ENCODE assay signal across 34 cellular contexts in the genomic region with DNA sequence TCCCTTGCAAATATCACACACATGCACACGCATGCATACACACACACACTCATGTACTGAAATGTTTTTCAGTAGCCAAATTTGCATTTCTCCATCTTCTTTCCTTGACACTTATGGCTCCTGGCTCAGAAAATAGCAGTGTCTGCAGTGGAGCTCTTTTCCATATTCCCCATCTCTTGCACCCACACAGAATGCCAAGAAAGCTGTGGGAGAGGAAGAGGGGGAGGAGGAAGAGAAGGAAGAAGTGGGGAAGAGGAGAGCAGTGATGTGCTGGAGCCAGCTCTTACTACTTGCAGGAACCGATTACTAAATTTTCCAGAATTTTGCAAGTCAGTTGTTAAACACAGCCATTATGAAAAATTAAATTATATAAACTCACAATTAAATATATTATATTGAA. TPM values are rescaled to one million over a fixed set of nuclear protein-coding genes. Genes with fewer than 3 reads are reported as not detected.
"Had no signal": no experiment of that assay in that cellular context is flagged by ENCODE, and none has a peak within 500 bp of the region (broad histone marks: within the 10 kb centered on the region; RNA-seq: fewer than 3 reads in every experiment).

No MANE protein-coding gene starts in this region.

- H3K36me3 ChIP-seq: ascending aorta, brain microvascular endothelial cell, breast epithelium had no signal

- H3K4me3 ChIP-seq: ascending aorta, breast epithelium had no signal

- H3K27me3 Mint-ChIP-seq: activated CD8-positive, alpha-beta T cell treated with anti-CD3 and anti-CD28 coated beads for 36 hours; activated naive CD4-positive, alpha-beta T cell treated with anti-CD3 and anti-CD28 coated beads, Interleukin-2, amount 50 U/mL, for 24 hours; activated naive CD8-positive, alpha-beta T cell; activated naive CD8-positive, alpha-beta T cell treated with anti-CD3 and anti-CD28 coated beads, Interleukin-2, amount 50 U/mL, for 24 hours; activated T-cell treated with anti-CD3 and anti-CD28 coated beads, Interleukin-2, amount 50 U/mL, for 24 hours had no signal

- H3K27ac ChIP-seq: ascending aorta, brain microvascular endothelial cell, breast epithelium, VCaP had no signal

- H3K9me3 Mint-ChIP-seq: activated B cell treated with CpG ODN at 0.5 μM for 24 hours; activated CD4-positive, alpha-beta memory T cell treated with anti-CD3 and anti-CD28 coated beads for 36 hours; activated CD4-positive, alpha-beta T cell treated with anti-CD3 and anti-CD28 coated beads, Interleukin-2, amount 10 ng/mL, durations not matched to agents 24 days and 14 days; activated CD8-positive, alpha-beta T cell treated with anti-CD3 and anti-CD28 coated beads for 36 hours; activated naive CD4-positive, alpha-beta T cell treated with anti-CD3 and anti-CD28 coated beads, Interleukin-2, amount 10 ng/mL, durations not matched to agents 7 days and 5 days; activated naive CD4-positive, alpha-beta T cell treated with anti-CD3 and anti-CD28 coated beads, Interleukin-2, amount 50 U/mL, for 24 hours; activated naive CD8-positive, alpha-beta T cell treated with anti-CD3 and anti-CD28 coated beads, Interleukin-2, amount 10 ng/mL, durations not matched to agents 7 days and 5 days; activated naive CD8-positive, alpha-beta T cell treated with anti-CD3 and anti-CD28 coated beads, Interleukin-2, amount 50 U/mL, for 24 hours; activated T-cell treated with anti-CD3 and anti-CD28 coated beads, Interleukin-2, amount 50 U/mL, for 24 hours; T-helper 1 cell treated with Interleukin-12 subunit alpha and Interleukin-12 subunit beta and Interleukin-4 antibody, amounts not matched to agents 30 μg/mL and 1 μg/mL, for 36 hours; T-helper 2 cell treated with Interferon-gamma antibody and Interleukin-4, amounts not matched to agents 5 μg/mL and 100 μg/mL, for 36 hours had no signal

- H3K36me3 Mint-ChIP-seq: activated CD4-positive, alpha-beta memory T cell treated with anti-CD3 and anti-CD28 coated beads for 36 hours; activated naive CD4-positive, alpha-beta T cell treated with anti-CD3 and anti-CD28 coated beads, Interleukin-2, amount 10 ng/mL, durations not matched to agents 7 days and 5 days; activated naive CD4-positive, alpha-beta T cell treated with anti-CD3 and anti-CD28 coated beads, Interleukin-2, amount 50 U/mL, for 24 hours; activated naive CD8-positive, alpha-beta T cell; activated naive CD8-positive, alpha-beta T cell treated with anti-CD3 and anti-CD28 coated beads, Interleukin-2, amount 10 ng/mL, durations not matched to agents 7 days and 5 days had no signal

- DNase-seq: activated B cell treated with CpG ODN at 0.5 μM for 24 hours; activated CD4-positive, alpha-beta memory T cell treated with anti-CD3 and anti-CD28 coated beads for 36 hours; activated CD4-positive, alpha-beta T cell treated with anti-CD3 and anti-CD28 coated beads for 4 hours; activated CD4-positive, alpha-beta T cell treated with anti-CD3 and anti-CD28 coated beads, Interleukin-2, amount 10 ng/mL, durations not matched to agents 24 days and 14 days; activated CD4-positive, alpha-beta T cell treated with anti-CD3 and anti-CD28 coated beads, Interleukin-2, amount 50 U/mL, for 1 hour; activated CD4-positive, alpha-beta T cell treated with anti-CD3 and anti-CD28 coated beads, Interleukin-2, amount 50 U/mL, for 4 hours; activated CD4-positive, CD25-positive, alpha-beta regulatory T cell treated with anti-CD3 and anti-CD28 coated beads, Interleukin-2, amount 50 U/mL, for 72 hours; activated CD8-positive, alpha-beta memory T cell treated with anti-CD3 and anti-CD28 coated beads, Interleukin-2, amount 50 U/mL, for 48 hours; activated CD8-positive, alpha-beta T cell treated with anti-CD3 and anti-CD28 coated beads for 36 hours; activated effector memory CD4-positive, alpha-beta T cell treated with Interleukin-2 at 50 U/mL for 16 hours; activated gamma-delta T cell; activated naive CD4-positive, alpha-beta T cell treated with anti-CD3 and anti-CD28 coated beads, Interleukin-2, amount 10 ng/mL, durations not matched to agents 7 days and 5 days; activated naive CD4-positive, alpha-beta T cell treated with Interleukin-2 at 50 U/mL for 16 hours; activated naive CD8-positive, alpha-beta T cell treated with anti-CD3 and anti-CD28 coated beads, Interleukin-2, amount 50 U/mL, for 24 hours; activated T-cell treated with anti-CD3 and anti-CD28 coated beads, Interleukin-2, amount 50 U/mL, for 24 hours; activated T-cell treated with anti-CD3 and anti-CD28 coated beads, Interleukin-2, amount 50 U/mL, for 48 hours; brain microvascular endothelial cell; central memory CD4-positive, alpha-beta T cell; T-helper 1 cell; T-helper 2 cell; T-helper 9 cell had no signal

- H3K9me3 ChIP-seq: ascending aorta, breast epithelium had no signal

- H3K27ac Mint-ChIP-seq: activated CD4-positive, alpha-beta memory T cell treated with anti-CD3 and anti-CD28 coated beads for 36 hours; activated CD4-positive, alpha-beta T cell treated with anti-CD3 and anti-CD28 coated beads, Interleukin-2, amount 10 ng/mL, durations not matched to agents 24 days and 14 days; activated CD8-positive, alpha-beta T cell treated with anti-CD3 and anti-CD28 coated beads for 36 hours; activated naive CD4-positive, alpha-beta T cell treated with anti-CD3 and anti-CD28 coated beads, Interleukin-2, amount 10 ng/mL, durations not matched to agents 7 days and 5 days; activated naive CD4-positive, alpha-beta T cell treated with anti-CD3 and anti-CD28 coated beads, Interleukin-2, amount 50 U/mL, for 24 hours; activated naive CD8-positive, alpha-beta T cell; activated naive CD8-positive, alpha-beta T cell treated with anti-CD3 and anti-CD28 coated beads, Interleukin-2, amount 10 ng/mL, durations not matched to agents 7 days and 5 days; activated naive CD8-positive, alpha-beta T cell treated with anti-CD3 and anti-CD28 coated beads, Interleukin-2, amount 50 U/mL, for 24 hours; activated T-cell treated with anti-CD3 and anti-CD28 coated beads, Interleukin-2, amount 50 U/mL, for 24 hours; activated T-helper 2 cell treated with anti-CD3 and anti-CD28 coated beads, Interferon-gamma antibody, Interleukin-2, Interleukin-4, amounts not matched to agents 10 μg/mL and 5 μg/mL and 100 μg/mL, durations not matched to agents 14 hours and 24 hours and 36 hours; T-helper 1 cell treated with Interleukin-12 subunit alpha and Interleukin-12 subunit beta and Interleukin-4 antibody, amounts not matched to agents 30 μg/mL and 1 μg/mL, for 36 hours; T-helper 2 cell treated with Interferon-gamma antibody and Interleukin-4, amounts not matched to agents 5 μg/mL and 100 μg/mL, for 36 hours had no signal

- H3K4me1 Mint-ChIP-seq: activated naive CD4-positive, alpha-beta T cell treated with anti-CD3 and anti-CD28 coated beads, Interleukin-2, amount 10 ng/mL, durations not matched to agents 7 days and 5 days; activated naive CD8-positive, alpha-beta T cell treated with anti-CD3 and anti-CD28 coated beads, Interleukin-2, amount 50 U/mL, for 24 hours had no signal

- H3K4me3 Mint-ChIP-seq: activated B cell treated with CpG ODN at 0.5 μM for 24 hours; activated CD4-positive, alpha-beta memory T cell treated with anti-CD3 and anti-CD28 coated beads for 36 hours; activated CD4-positive, alpha-beta T cell treated with anti-CD3 and anti-CD28 coated beads, Interleukin-2, amount 10 ng/mL, durations not matched to agents 24 days and 14 days; activated CD8-positive, alpha-beta T cell treated with anti-CD3 and anti-CD28 coated beads for 36 hours; activated naive CD4-positive, alpha-beta T cell treated with anti-CD3 and anti-CD28 coated beads, Interleukin-2, amount 10 ng/mL, durations not matched to agents 7 days and 5 days; activated naive CD4-positive, alpha-beta T cell treated with anti-CD3 and anti-CD28 coated beads, Interleukin-2, amount 50 U/mL, for 24 hours; activated naive CD8-positive, alpha-beta T cell; activated naive CD8-positive, alpha-beta T cell treated with anti-CD3 and anti-CD28 coated beads, Interleukin-2, amount 10 ng/mL, durations not matched to agents 7 days and 5 days; activated naive CD8-positive, alpha-beta T cell treated with anti-CD3 and anti-CD28 coated beads, Interleukin-2, amount 50 U/mL, for 24 hours; activated T-cell treated with anti-CD3 and anti-CD28 coated beads, Interleukin-2, amount 50 U/mL, for 24 hours; T-helper 1 cell treated with Interleukin-12 subunit alpha and Interleukin-12 subunit beta and Interleukin-4 antibody, amounts not matched to agents 30 μg/mL and 1 μg/mL, for 36 hours; T-helper 2 cell treated with Interferon-gamma antibody and Interleukin-4, amounts not matched to agents 5 μg/mL and 100 μg/mL, for 36 hours had no signal

RNA-seq across cellular contexts. Expression of gene OPTC, which starts 9.9 kb away (rescaled TPM):
- total RNA-seq: activated B cell treated with CpG ODN at 0.5 μM for 24 hours; activated CD4-positive, alpha-beta memory T cell treated with anti-CD3 and anti-CD28 coated beads for 36 hours; activated CD4-positive, alpha-beta T cell treated with anti-CD3 and anti-CD28 coated beads, Interleukin-2, amount 10 ng/mL, durations not matched to agents 24 days and 14 days; activated CD8-positive, alpha-beta memory T cell treated with anti-CD3 and anti-CD28 coated beads for 36 hours; activated CD8-positive, alpha-beta T cell treated with anti-CD3 and anti-CD28 coated beads for 36 hours; activated naive CD8-positive, alpha-beta T cell treated with anti-CD3 and anti-CD28 coated beads, Interleukin-2, amount 10 ng/mL, durations not matched to agents 7 days and 5 days; activated T-helper 2 cell treated with anti-CD3 and anti-CD28 coated beads, Interferon-gamma antibody, Interleukin-2, Interleukin-4, amounts not matched to agents 10 μg/mL and 5 μg/mL and 100 μg/mL, durations not matched to agents 14 hours and 24 hours and 36 hours; ascending aorta; breast epithelium; cardiac septum; cerebellum had no signal
- polyA plus RNA-seq: adipose tissue had no signal

RNA-seq across cellular contexts. Expression of gene PRELP, which starts 28.2 kb away (rescaled TPM):
- total RNA-seq: activated B cell treated with CpG ODN at 0.5 μM for 24 hours; activated CD4-positive, alpha-beta memory T cell treated with anti-CD3 and anti-CD28 coated beads for 36 hours; activated CD4-positive, alpha-beta T cell treated with anti-CD3 and anti-CD28 coated beads, Interleukin-2, amount 10 ng/mL, durations not matched to agents 24 days and 14 days; activated CD8-positive, alpha-beta memory T cell treated with anti-CD3 and anti-CD28 coated beads for 36 hours; activated CD8-positive, alpha-beta T cell treated with anti-CD3 and anti-CD28 coated beads for 36 hours; activated naive CD8-positive, alpha-beta T cell treated with anti-CD3 and anti-CD28 coated beads, Interleukin-2, amount 10 ng/mL, durations not matched to agents 7 days and 5 days; activated T-helper 2 cell treated with anti-CD3 and anti-CD28 coated beads, Interferon-gamma antibody, Interleukin-2, Interleukin-4, amounts not matched to agents 10 μg/mL and 5 μg/mL and 100 μg/mL, durations not matched to agents 14 hours and 24 hours and 36 hours had no signal
